Comparison of ENCODE assay signal across 2 cellular contexts in genomic region chr16:31916056-31916488, GRCh38.
TF ChIP-seq lines count a peak whose summit lies in the region.

No MANE protein-coding gene starts in this region.

TF ChIP-seq in HepG2, 621 proteins besides CTCF, POLR2A, EP300 and RAD21:
- TF ChIP-seq SP4 (CRISPR knock-in tag; IDR thresholded peaks at IDR 0.05) (no peak), NCOA2 (CRISPR knock-in tag; IDR thresholded peaks at IDR 0.05) (no peak), RELA (CRISPR knock-in tag; IDR thresholded peaks at IDR 0.05) (no peak), KLF9 (CRISPR knock-in tag; IDR thresholded peaks at IDR 0.05; ENCODE audit: low read depth) (no peak), ZFP41 (CRISPR knock-in tag; IDR thresholded peaks at IDR 0.05; ENCODE audit: borderline replicate concordance) (no peak), RBM22 (optimal IDR thresholded peaks at IDR 0.05; ENCODE audit: low read length) (peak; percentile 33), ARNTL (CRISPR knock-in tag; IDR thresholded peaks at IDR 0.05) (no peak), FOXA1 (IDR thresholded peaks at IDR 0.05) (no peak), FOXA1 (CRISPR knock-in tag; IDR thresholded peaks at IDR 0.05) (no peak), ZNF3 (CRISPR knock-in tag; IDR thresholded peaks at IDR 0.05) (no peak), HNRNPK (IDR thresholded peaks at IDR 0.05; ENCODE audit: low read depth, low read length, poor library complexity, severe bottlenecking) (no peak), THYN1 (CRISPR knock-in tag; IDR thresholded peaks at IDR 0.05; ENCODE audit: borderline replicate concordance, low read depth) (no peak), ZNF333 (CRISPR knock-in tag; IDR thresholded peaks at IDR 0.05; ENCODE audit: borderline replicate concordance) (no peak), ZNF274 (CRISPR knock-in tag; IDR thresholded peaks at IDR 0.05) (peak; percentile 99; the same call in 1 of the 2 replicates), RBFOX2 (IDR thresholded peaks at IDR 0.05; ENCODE audit: low read depth, low read length) (no peak), CREM (IDR thresholded peaks at IDR 0.05) (no peak), CREM (CRISPR knock-in tag; IDR thresholded peaks at IDR 0.05) (no peak), ZNF556 (CRISPR knock-in tag; IDR thresholded peaks at IDR 0.05; ENCODE audit: borderline replicate concordance) (no peak), TBP (CRISPR knock-in tag; IDR thresholded peaks at IDR 0.05) (no peak)
TF ChIP-seq in HepG2: peak in this region for 2.

TF ChIP-seq in H1, 55 proteins besides CTCF, POLR2A, EP300 and RAD21:
- no peak for TF ChIP-seq CHD7 (IDR thresholded peaks at IDR 0.05; ENCODE audit: insufficient replicate concordance, low read length)
- TF ChIP-seq HDAC2 (IDR thresholded peaks at IDR 0.05; ENCODE audit: borderline replicate concordance in 1 of 2, low read depth in 2 of 2, low read length in 2 of 2) = no peak
- TF ChIP-seq ZNF274 (IDR thresholded peaks at IDR 0.05; ENCODE audit: borderline replicate concordance, extremely low read depth, low read length) = peak; percentile 98
